In the genomic region with DNA sequence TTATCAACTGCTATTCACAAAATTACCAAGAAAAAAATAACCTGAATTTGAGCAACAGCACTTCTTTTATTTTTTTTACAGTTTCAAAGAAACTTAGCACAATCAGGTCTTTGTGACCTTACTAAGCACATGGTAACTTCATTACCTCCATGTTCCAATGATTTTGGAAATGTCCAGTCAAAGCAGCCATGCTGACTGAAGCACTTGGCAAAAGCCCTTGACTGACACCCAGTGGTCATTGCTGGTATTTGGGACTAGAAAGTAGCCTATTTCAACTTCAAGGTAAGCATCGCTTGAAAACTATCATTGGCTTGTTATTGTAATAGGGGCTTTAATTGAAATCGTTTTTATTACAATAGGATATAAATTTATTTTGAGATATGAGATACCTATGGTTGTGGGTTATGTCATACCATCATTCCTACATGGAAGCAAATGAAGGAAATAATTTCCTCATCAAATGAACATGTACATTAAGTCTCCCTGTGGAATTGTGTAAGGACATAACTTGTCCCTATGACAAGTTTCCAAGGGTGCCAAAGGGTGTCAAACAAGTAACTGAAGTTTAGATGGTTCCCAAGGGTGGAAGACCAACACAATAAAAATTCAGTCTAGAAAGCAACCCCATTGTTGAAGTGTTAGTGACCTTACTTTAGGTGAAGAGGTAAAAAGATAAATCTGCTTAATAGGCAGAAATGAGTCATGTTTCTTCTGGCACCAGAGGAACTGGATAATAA, we compare ENCODE assay signal across 9 cellular contexts. TPM values are rescaled to one million over a fixed set of nuclear protein-coding genes. Genes with fewer than 3 reads are reported as not detected.
DNase-seq lines count a peak whose midpoint lies in the region; ATAC-seq and TF ChIP-seq lines count a peak whose summit lies in the region.
"Had no signal": no experiment of that assay in that cellular context is flagged by ENCODE, and none has a peak within 500 bp of the region (broad histone marks: within the 10 kb centered on the region; RNA-seq: fewer than 3 reads in every experiment).

No MANE protein-coding gene starts in this region.

- H3K4me3 ChIP-seq in Peyer's patch = no peak overlapping the region
- no peak overlapping the region for H3K4me3 ChIP-seq in astrocyte of the cerebellum (ENCODE audit: low read depth, low read length)

- in situ Hi-C loops in astrocyte of the cerebellum (cut with HindIII; ENCODE audit: low sequenced_read_pairs) = no loop called here

- H3K4me1 ChIP-seq in Peyer's patch = no peaks in the 10 kb centered on the region

- ATAC-seq in GM21576 (IDR thresholded peaks at IDR 0.05; ENCODE audit: unreplicated experiment) = peak; percentile 94

- peak; percentile 1 for DNase-seq in NCI-H2107 treated with DMSO at 0.1 percent for 48 hours (lab: John Stamatoyannopoulos, UW; ENCODE audit: unreplicated experiment)
- no peak for DNase-seq in NCI-H2107 (lab: John Stamatoyannopoulos, UW)
- peak; percentile 26 for DNase-seq in HS-5 (ENCODE audit: low read depth)
- peak in 1 of 3 donors; percentile 62 for DNase-seq in Peyer's patch
- peak; percentile 64 for DNase-seq in astrocyte of the cerebellum (ENCODE audit: low read depth)
- DNase-seq in iPS DF 4.7 (ENCODE audit: extremely low read depth, low spot score) = peak; percentile 46
- DNase-seq in stimulated activated CD4-positive, alpha-beta T cell treated with anti-CD3 and anti-CD28 coated beads, Interleukin-12 subunit alpha, Interleukin-12 subunit beta, amount 100 ng/mL, for 48 hours (ENCODE audit: low read depth in 2 of 3, low spot score in 1 of 3) = peak; percentile 8 to 53 (median 23)

- H3K9me3 ChIP-seq in Peyer's patch = no peaks in the 10 kb centered on the region

- no peak for TF ChIP-seq POLR2A in Peyer's patch (IDR thresholded peaks at IDR 0.05)

- no peaks in the 10 kb centered on the region for H3K36me3 ChIP-seq in Peyer's patch

- no peaks in the 10 kb centered on the region for H3K27me3 ChIP-seq in Peyer's patch

- TF ChIP-seq CTCF in Peyer's patch (IDR thresholded peaks at IDR 0.05) (peak in 4 of 6 experiments; percentile 58 to 62 (median 60)), astrocyte of the cerebellum (IDR thresholded peaks at IDR 0.05; ENCODE audit: low read depth, low read length, missing control alignments) (peak; percentile 99)

- no peak overlapping the region for H3K27ac ChIP-seq in Peyer's patch

RNA-seq across cellular contexts. Expression of gene ANXA10, which starts 15.2 kb away (rescaled TPM):
- not detected for total RNA-seq in Peyer's patch
- total RNA-seq: CD8-positive, alpha-beta memory T cell had no signal
